15 cellular contexts compared by ENCODE assay signal in the genomic region with DNA sequence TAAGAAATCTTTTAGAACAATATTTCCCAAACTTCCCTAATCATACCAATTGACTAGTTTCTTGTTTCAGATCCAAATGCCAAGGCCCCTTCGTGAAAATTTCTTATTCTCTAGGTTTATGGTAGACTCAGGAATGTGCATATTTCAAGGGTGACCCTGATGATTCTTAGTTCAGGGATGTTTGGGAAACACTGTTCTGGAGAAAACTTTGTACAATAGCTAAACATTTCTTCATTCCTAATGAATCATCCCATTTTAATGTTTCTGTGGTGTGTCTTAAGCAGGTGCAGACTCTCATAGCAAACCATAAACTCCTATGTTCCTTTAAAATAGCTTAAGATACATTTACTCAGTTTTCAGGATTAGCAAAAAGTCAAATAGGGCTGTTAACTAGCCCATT.
DNase-seq lines count a peak whose midpoint lies in the region; ATAC-seq, FAIRE-seq and TF ChIP-seq lines count a peak whose summit lies in the region.
"Had no signal": no experiment of that assay in that cellular context is flagged by ENCODE, and none has a peak within 500 bp of the region (broad histone marks: within the 10 kb centered on the region; RNA-seq: fewer than 3 reads in every experiment).

No MANE protein-coding gene starts in this region.

- H3K79me2 ChIP-seq in astrocyte (ENCODE audit: insufficient read depth, low read length), result peaks cover 77% of the 10 kb centered on the region

- TF ChIP-seq CTCF in astrocyte (IDR thresholded peaks at IDR 0.05; ENCODE audit: insufficient read depth, low read depth, low read length) (no peak), foreskin keratinocyte (conservative IDR thresholded peaks at IDR 0.05) (no peak)

- H2AFZ ChIP-seq in astrocyte (ENCODE audit: low read depth, low read length), result no peak overlapping the region

- no peaks in the 10 kb centered on the region for H3K9me3 ChIP-seq in astrocyte (ENCODE audit: insufficient read depth, low read depth, low read length)

- no peak overlapping the region for H3K4me3 ChIP-seq in astrocyte (ENCODE audit: insufficient read depth, low read depth, low read length)

- no peaks in the 10 kb centered on the region for H3K36me3 Mint-ChIP-seq in astrocyte (ENCODE audit: low read depth, unreplicated experiment)
- H3K36me3 Mint-ChIP-seq: activated CD8-positive, alpha-beta memory T cell treated with anti-CD3 and anti-CD28 coated beads, Interleukin-2, amount 10 ng/mL, durations not matched to agents 7 days and 5 days; stimulated activated effector memory CD8-positive, alpha-beta T cell treated with anti-CD3 and anti-CD28 coated beads, Interleukin-12 subunit alpha, Interleukin-12 subunit beta, amount 100 ng/mL, for 72 hours had no signal

- no peaks in the 10 kb centered on the region for H4K20me1 ChIP-seq in astrocyte (ENCODE audit: insufficient read depth, low read length)

- H3K9me3 Mint-ChIP-seq in astrocyte (ENCODE audit: unreplicated experiment), result no peaks in the 10 kb centered on the region
- H3K9me3 Mint-ChIP-seq: stimulated activated effector memory CD8-positive, alpha-beta T cell treated with anti-CD3 and anti-CD28 coated beads, Interleukin-12 subunit alpha, Interleukin-12 subunit beta, amount 100 ng/mL, for 72 hours had no signal

- H3K9ac ChIP-seq in astrocyte (ENCODE audit: low read length), result peak overlapping the region; percentile 34

- peak; percentile 96 for ATAC-seq in foreskin keratinocyte
- ATAC-seq: activated CD8-positive, alpha-beta memory T cell treated with anti-CD3 and anti-CD28 coated beads, Interleukin-2, amount 10 ng/mL, durations not matched to agents 7 days and 5 days; stimulated activated effector memory CD8-positive, alpha-beta T cell treated with anti-CD3 and anti-CD28 coated beads, Interleukin-12 subunit alpha, Interleukin-12 subunit beta, amount 100 ng/mL, for 72 hours had no signal

- no peaks in the 10 kb centered on the region for H3K36me3 ChIP-seq in astrocyte (ENCODE audit: insufficient read depth, low read length)

- no peak overlapping the region for H3K4me3 Mint-ChIP-seq in astrocyte (ENCODE audit: unreplicated experiment)
- H3K4me3 Mint-ChIP-seq: activated CD8-positive, alpha-beta memory T cell treated with anti-CD3 and anti-CD28 coated beads, Interleukin-2, amount 10 ng/mL, durations not matched to agents 7 days and 5 days; activated naive CD8-positive, alpha-beta T cell; stimulated activated effector memory CD8-positive, alpha-beta T cell treated with anti-CD3 and anti-CD28 coated beads, Interleukin-12 subunit alpha, Interleukin-12 subunit beta, amount 100 ng/mL, for 72 hours had no signal

- peak; percentile 72 for DNase-seq in A172 (ENCODE audit: low spot score)
- peak; percentile 25 for DNase-seq in HPDE6-E6E7 (ENCODE audit: extremely low spot score)
- DNase-seq in astrocyte (ENCODE audit: low read depth), result peak; percentile 95
- DNase-seq in foreskin keratinocyte, result peak; percentile 64 to 84
- no peak for DNase-seq in T-helper 1 cell
- DNase-seq in effector CD8-positive, alpha-beta T cell (lab: John Stamatoyannopoulos, UW), result no peak
- no peak for DNase-seq in SKM-1 treated with dmso at 0.1 percent for 144 hours (lab: John Stamatoyannopoulos, UW; ENCODE audit: unreplicated experiment)
- DNase-seq in DMS53 (lab: John Stamatoyannopoulos, UW), result no peak
- DNase-seq: activated CD8-positive, alpha-beta memory T cell treated with anti-CD3 and anti-CD28 coated beads, Interleukin-2, amount 10 ng/mL, durations not matched to agents 7 days and 5 days; hypothalamus; NCI-H1105 treated with DMSO at 0.1 percent for 48 hours; NCI-H510A treated with DMSO at 0.1 percent for 48 hours; posterior cingulate gyrus had no signal

- H3K27ac Mint-ChIP-seq in astrocyte (ENCODE audit: unreplicated experiment), result peak overlapping the region; percentile 87
- H3K27ac Mint-ChIP-seq: activated CD8-positive, alpha-beta memory T cell treated with anti-CD3 and anti-CD28 coated beads, Interleukin-2, amount 10 ng/mL, durations not matched to agents 7 days and 5 days; activated naive CD8-positive, alpha-beta T cell; stimulated activated effector memory CD8-positive, alpha-beta T cell treated with anti-CD3 and anti-CD28 coated beads, Interleukin-12 subunit alpha, Interleukin-12 subunit beta, amount 100 ng/mL, for 72 hours had no signal

- H3K4me1 ChIP-seq in astrocyte (ENCODE audit: insufficient read depth, low read length) (peaks cover 21% of the 10 kb centered on the region), foreskin keratinocyte (peaks cover 10% of the 10 kb centered on the region)

- peak overlapping the region; percentile 84 for H3K27ac ChIP-seq in astrocyte (ENCODE audit: low read depth, low read length)
- H3K27ac ChIP-seq in foreskin keratinocyte, result no peak overlapping the region

- H3K27me3 Mint-ChIP-seq in astrocyte (ENCODE audit: low read depth, unreplicated experiment), result no peaks in the 10 kb centered on the region
- H3K27me3 Mint-ChIP-seq: activated CD8-positive, alpha-beta memory T cell treated with anti-CD3 and anti-CD28 coated beads, Interleukin-2, amount 10 ng/mL, durations not matched to agents 7 days and 5 days; activated naive CD8-positive, alpha-beta T cell had no signal

- FAIRE-seq in astrocyte (lab: Jason Lieb, UNC), result peak; percentile 100

- H3K4me2 ChIP-seq in astrocyte (ENCODE audit: low read length), result peak overlapping the region; percentile 42

- H3K27me3 ChIP-seq in astrocyte (ENCODE audit: insufficient read depth, low read length) (no peaks in the 10 kb centered on the region), foreskin keratinocyte (no peaks in the 10 kb centered on the region)

- H3K4me1 Mint-ChIP-seq in astrocyte (ENCODE audit: low read depth, unreplicated experiment), result peaks cover 37% of the 10 kb centered on the region
- H3K4me1 Mint-ChIP-seq: activated CD8-positive, alpha-beta memory T cell treated with anti-CD3 and anti-CD28 coated beads, Interleukin-2, amount 10 ng/mL, durations not matched to agents 7 days and 5 days; stimulated activated effector memory CD8-positive, alpha-beta T cell treated with anti-CD3 and anti-CD28 coated beads, Interleukin-12 subunit alpha, Interleukin-12 subunit beta, amount 100 ng/mL, for 72 hours had no signal

Comparison
In these comparisons a context has a peak if more than half of its experiments do, and no peak if none do; other contexts are left out.
1. DNase-seq: peak in A172 (single experiment), HPDE6-E6E7 (single experiment), astrocyte (single experiment) and foreskin keratinocyte (2 of 2); none in T-helper 1 cell (0 of 5), effector CD8-positive, alpha-beta T cell (single experiment), SKM-1 treated with dmso at 0.1 percent for 144 hours (single experiment) and DMS53 (single experiment).